ENCODE assay signal across 18 cellular contexts in the genomic region with DNA sequence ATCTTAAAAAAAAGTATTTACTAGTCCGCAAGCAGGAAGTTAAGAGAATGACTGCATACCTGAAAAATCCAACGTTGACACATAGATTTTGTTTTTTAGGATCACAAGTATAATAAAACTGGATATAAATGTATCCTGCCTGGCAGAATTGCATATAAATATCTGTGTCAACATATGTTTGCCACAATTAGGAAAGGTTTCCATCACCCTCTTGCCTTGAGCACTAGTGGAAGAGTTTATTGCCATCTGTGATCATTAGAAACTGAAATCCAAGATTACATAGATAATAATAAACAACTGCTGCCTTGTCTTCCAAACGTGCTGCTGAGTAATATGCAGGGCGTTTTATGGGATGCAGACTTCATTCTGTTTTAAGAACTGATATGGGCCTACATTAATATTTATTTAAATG. TPM values are rescaled to one million over a fixed set of nuclear protein-coding genes. Genes with fewer than 3 reads are reported as not detected.
DNase-seq lines count a peak whose midpoint lies in the region; ATAC-seq and TF ChIP-seq lines count a peak whose summit lies in the region.
"Had no signal": no experiment of that assay in that cellular context is flagged by ENCODE, and none has a peak within 500 bp of the region (broad histone marks: within the 10 kb centered on the region; RNA-seq: fewer than 3 reads in every experiment).

No MANE protein-coding gene starts in this region.

- ATAC-seq in GM21367 (IDR thresholded peaks at IDR 0.05; ENCODE audit: unreplicated experiment): no peak
- ATAC-seq: activated CD8-positive, alpha-beta T cell treated with anti-CD3 and anti-CD28 coated beads for 36 hours; HCT116 had no signal

- no peak overlapping the region for H3K4me2 ChIP-seq in mesenchymal stem cell (ENCODE audit: low read length, poor library complexity, severe bottlenecking)

- H3K14ac ChIP-seq in mesenchymal stem cell (ENCODE audit: low read length in 2 of 2): no peak overlapping the region

- no peak overlapping the region for H2BK5ac ChIP-seq in mesenchymal stem cell (ENCODE audit: low read depth, low read length, poor library complexity, severe bottlenecking)

- H4K8ac ChIP-seq in mesenchymal stem cell (ENCODE audit: low read length): no peak overlapping the region

- H3K79me1 ChIP-seq in mesenchymal stem cell (replicated peaks; ENCODE audit: low read length, poor library complexity, severe bottlenecking): no peaks in the 10 kb centered on the region

- no peak overlapping the region for H2BK15ac ChIP-seq in mesenchymal stem cell (ENCODE audit: low read depth, poor library complexity, severe bottlenecking)

- H2AK5ac ChIP-seq in mesenchymal stem cell (ENCODE audit: low read length, severe bottlenecking): no peak overlapping the region

- H3K4me1 ChIP-seq in colonic mucosa (peaks cover 8% of the 10 kb centered on the region), mesenchymal stem cell (ENCODE audit: control insufficient read depth, insufficient read depth, low read depth, low read length) (peaks cover 1% of the 10 kb centered on the region)
- H3K4me1 ChIP-seq: SJCRH30 had no signal

- H2AFZ ChIP-seq in mesenchymal stem cell (ENCODE audit: low read depth, low read length): no peak overlapping the region

- peak; percentile 83 for DNase-seq in AG10803 (ENCODE audit: low read depth)
- DNase-seq in NCI-H1694 (lab: John Stamatoyannopoulos, UW): peak; percentile 72
- no peak for DNase-seq in colonic mucosa
- DNase-seq in mesenchymal stem cell: peak; percentile 35
- no peak for DNase-seq in NCI-H2081 (lab: John Stamatoyannopoulos, UW)
- DNase-seq in coronary artery (ENCODE audit: low spot score): no peak
- DNase-seq in HuH-7 (ENCODE audit: low spot score): no peak
- DNase-seq: activated CD8-positive, alpha-beta T cell treated with anti-CD3 and anti-CD28 coated beads for 36 hours; activated gamma-delta T cell treated with Interleukin-2 at 50 U/mL for 16 hours; hippocampal formation; NCI-H2081 treated with DMSO at 0.1 percent for 48 hours; occipital lobe; SJCRH30 had no signal

- H3K9ac ChIP-seq in colonic mucosa (ENCODE audit: low read depth in 2 of 2, low read length in 2 of 2): no peak overlapping the region
- peak overlapping the region; percentile 58 for H3K9ac ChIP-seq in mesenchymal stem cell (ENCODE audit: low read length)

- TF ChIP-seq CTCF in AG10803 (conservative IDR thresholded peaks at IDR 0.05; ENCODE audit: low read length): no peak
- TF ChIP-seq CTCF in colonic mucosa (IDR thresholded peaks at IDR 0.05): no peak
- TF ChIP-seq CTCF in coronary artery (IDR thresholded peaks at IDR 0.05): no peak

- H3K9me3 ChIP-seq in colonic mucosa (no peaks in the 10 kb centered on the region), mesenchymal stem cell (ENCODE audit: control insufficient read depth, low read length) (no peaks in the 10 kb centered on the region)

- H3K27me3 ChIP-seq in colonic mucosa (no peaks in the 10 kb centered on the region), mesenchymal stem cell (ENCODE audit: control insufficient read depth in 1 of 2, insufficient read depth in 1 of 2, low read length in 2 of 2) (peaks cover 0 to 10% of the 10 kb centered on the region in 2 experiments)
- H3K27me3 ChIP-seq: cardiac muscle cell, SJCRH30 had no signal

- H3K36me3 ChIP-seq in colonic mucosa: no peaks in the 10 kb centered on the region
- H3K36me3 ChIP-seq in mesenchymal stem cell (ENCODE audit: control insufficient read depth in 1 of 2, insufficient read depth in 2 of 2, low read depth in 1 of 2, low read length in 2 of 2): peaks cover 0 to 3% of the 10 kb centered on the region in 2 experiments
- H3K36me3 ChIP-seq: cardiac muscle cell, SJCRH30 had no signal

- H3K4me3 ChIP-seq in AG10803 (ENCODE audit: low read length) (no peak overlapping the region), colonic mucosa (no peak overlapping the region), mesenchymal stem cell (ENCODE audit: insufficient read depth in 1 of 2, low read depth in 1 of 2, low read length in 2 of 2) (no peak overlapping the region), coronary artery (no peak overlapping the region)
- H3K4me3 ChIP-seq: cardiac muscle cell, SJCRH30 had no signal

- H3K18ac ChIP-seq in mesenchymal stem cell (ENCODE audit: low read depth in 1 of 2, low read length in 2 of 2): no peak overlapping the region

- H2BK12ac ChIP-seq in mesenchymal stem cell (ENCODE audit: low read length in 2 of 2): no peak overlapping the region

- peak overlapping the region; percentile 54 for H3K27ac ChIP-seq in colonic mucosa
- H3K27ac ChIP-seq in mesenchymal stem cell (ENCODE audit: low read length, poor library complexity, severe bottlenecking): no peak overlapping the region
- no peak overlapping the region for H3K27ac ChIP-seq in coronary artery
- H3K27ac ChIP-seq: cardiac muscle cell, HL-60, SJCRH30 had no signal

- WGBS in mesenchymal stem cell: no CpG with 5 or more reads among the region's 4 CpGs

- intact Hi-C loops in colonic mucosa (cut with DNase I): no loop called here

- H2BK120ac ChIP-seq in mesenchymal stem cell (ENCODE audit: low read depth, low read length): no peak overlapping the region

- H4K91ac ChIP-seq in mesenchymal stem cell (ENCODE audit: low read length): no peak overlapping the region

- H3K4ac ChIP-seq in mesenchymal stem cell (ENCODE audit: low read depth in 1 of 2, low read length in 2 of 2): no peak overlapping the region

- no peak overlapping the region for H3K23ac ChIP-seq in mesenchymal stem cell (ENCODE audit: low read length in 2 of 2)

RNA-seq across cellular contexts. Expression of a gene that starts 27.9 kb away (rescaled TPM):
- total RNA-seq in colonic mucosa: 10 to 100 TPM; 21.8 to 25.2 TPM
- 0.17 TPM for polyA plus RNA-seq in mesenchymal stem cell (2013, experiment 1 of 2)
- 0.14 TPM for polyA plus RNA-seq in mesenchymal stem cell (2013, experiment 2 of 2)
- total RNA-seq: LHCN-M2 had no signal

Comparison
In these comparisons a context has a peak if more than half of its experiments do, and no peak if none do; other contexts are left out.
1. DNase-seq: peak in AG10803 (single experiment), NCI-H1694 (single experiment) and mesenchymal stem cell (single experiment); none in colonic mucosa (single experiment), NCI-H2081 (0 of 2), coronary artery (single experiment) and HuH-7 (single experiment).